ENCODE assay signal across 3 cellular contexts in genomic region chr6:108100003-108100402, GRCh38.
TF ChIP-seq lines count a peak whose summit lies in the region.

No MANE protein-coding gene starts in this region.

TF ChIP-seq in A549, 52 proteins besides CTCF, POLR2A, EP300 and RAD21:
- TF ChIP-seq EHMT2 (IDR thresholded peaks at IDR 0.05; ENCODE audit: low read depth) = no peak
- peak; percentile 71 for TF ChIP-seq MAFK (IDR thresholded peaks at IDR 0.05; ENCODE audit: partially characterized antibody)
- no peak for TF ChIP-seq HES2 (IDR thresholded peaks at IDR 0.05)
- TF ChIP-seq EHF (CRISPR knock-in tag; IDR thresholded peaks at IDR 0.05) = no peak
- no peak for TF ChIP-seq RARB (CRISPR knock-in tag; IDR thresholded peaks at IDR 0.05)
- TF ChIP-seq FOXS1 (CRISPR knock-in tag; IDR thresholded peaks at IDR 0.05) = no peak
- no peak for TF ChIP-seq USF2 (IDR thresholded peaks at IDR 0.05)

TF ChIP-seq in IMR-90, 13 proteins besides CTCF, POLR2A, EP300 and RAD21:
- TF ChIP-seq MAFK (IDR thresholded peaks at IDR 0.05; ENCODE audit: low read depth, low read length) = peak; percentile 75
- no peak for TF ChIP-seq BHLHE40 (IDR thresholded peaks at IDR 0.05; ENCODE audit: low read depth, low read length)

TF ChIP-seq in K562, 482 proteins besides CTCF, POLR2A, EP300 and RAD21:
- TF ChIP-seq KLF10 (CRISPR knock-in tag; IDR thresholded peaks at IDR 0.05) (no peak), MAFF (IDR thresholded peaks at IDR 0.05; ENCODE audit: low read length) (peak; percentile 61; the same call in 1 of the 2 replicates), IRF1 (CRISPR knock-in tag; IDR thresholded peaks at IDR 0.05; ENCODE audit: borderline replicate concordance) (no peak), XRCC3 (IDR thresholded peaks at IDR 0.05) (no peak), ZNF316 (IDR thresholded peaks at IDR 0.05) (peak; percentile 85), PURB (CRISPR knock-in tag; IDR thresholded peaks at IDR 0.05; ENCODE audit: low read depth) (no peak), C11orf30 (IDR thresholded peaks at IDR 0.05; ENCODE audit: low read depth) (peak; percentile 51; the same call in 1 of the 2 replicates)
